In genomic region chr5:65620021-65620420, GRCh38 we compare ENCODE assay signal across 1 cellular context.
TF ChIP-seq lines count a peak whose summit lies in the region.

No MANE protein-coding gene starts in this region.

TF ChIP-seq in HepG2, 621 proteins besides CTCF, POLR2A, EP300 and RAD21:
- 0 out of 2 replicates have a peak, but pooled peaks have one; percentile 2 for TF ChIP-seq CEBPB (IDR thresholded peaks at IDR 0.05; ENCODE audit: borderline replicate concordance, low read depth, low read length)
- TF ChIP-seq HNRNPL (IDR thresholded peaks at IDR 0.05; ENCODE audit: low read depth, low read length), result no peak
